ENCODE assay signal across 10 cellular contexts in genomic region chr2:188984126-188984525, GRCh38. TPM values are rescaled to one million over a fixed set of nuclear protein-coding genes. Genes with fewer than 3 reads are reported as not detected.
DNase-seq lines count a peak whose midpoint lies in the region; FAIRE-seq and TF ChIP-seq lines count a peak whose summit lies in the region.
"Had no signal": no experiment of that assay in that cellular context is flagged by ENCODE, and none has a peak within 500 bp of the region (broad histone marks: within the 10 kb centered on the region; RNA-seq: fewer than 3 reads in every experiment).

No MANE protein-coding gene starts in this region.

- H3K4me1 ChIP-seq in KMS-11 (ENCODE audit: low read depth, poor library complexity, severe bottlenecking) (peaks cover 35% of the 10 kb centered on the region), muscle layer of colon (ENCODE audit: insufficient read depth, low read length) (peaks cover 28% of the 10 kb centered on the region)
- H3K4me1 ChIP-seq: right lobe of liver had no signal

- no peaks in the 10 kb centered on the region for H4K20me1 ChIP-seq in KMS-11 (ENCODE audit: insufficient read depth)

- H3K9ac ChIP-seq in KMS-11 (no peak overlapping the region), muscle layer of colon (ENCODE audit: low read length) (peak overlapping the region; percentile 3)

- no peak overlapping the region for H3K4me2 ChIP-seq in KMS-11

- H3K79me2 ChIP-seq in KMS-11 (ENCODE audit: insufficient read depth, low read depth) = no peaks in the 10 kb centered on the region

- H3K27ac ChIP-seq in KMS-11 (no peak overlapping the region), muscle layer of colon (ENCODE audit: low read depth, low read length) (peak overlapping the region; percentile 45)
- H3K27ac ChIP-seq: right lobe of liver had no signal

- no peaks in the 10 kb centered on the region for H3K9me3 ChIP-seq in muscle layer of colon (ENCODE audit: low read length)
- H3K9me3 ChIP-seq: right lobe of liver had no signal

- TF ChIP-seq CTCF in KMS-11 (conservative IDR thresholded peaks at IDR 0.05; ENCODE audit: low read depth, low read length) = peak; percentile 37

- peak; percentile 24 for FAIRE-seq in colon (lab: Jason Lieb, UNC)

- in situ Hi-C loops in ACHN (cut with HindIII; ENCODE audit: low pct_ligation_motif_present, low pct_unique_long_range_greater_than_20kb, low sequenced_read_pairs) = no loop called here

- DNase-seq in ACHN (peak; percentile 39), NCI-H82 treated with DMSO at 0.1 percent for 48 hours (lab: John Stamatoyannopoulos, UW; ENCODE audit: unreplicated experiment) (no peak), NAMALWA (ENCODE audit: low spot score) (no peak), mesenteric fat pad (ENCODE audit: low spot score) (no peak), NCI-H2081 treated with DMSO at 0.1 percent for 48 hours (lab: John Stamatoyannopoulos, UW) (no peak)
- DNase-seq: activated naive CD4-positive, alpha-beta T cell treated with Interleukin-2 at 50 U/mL for 16 hours; right lobe of liver had no signal

- no peaks in the 10 kb centered on the region for H3K36me3 ChIP-seq in KMS-11 (ENCODE audit: insufficient read depth)
- H3K36me3 ChIP-seq in muscle layer of colon (ENCODE audit: insufficient read depth, low read length) = peaks cover 30% of the 10 kb centered on the region
- H3K36me3 ChIP-seq: right lobe of liver had no signal

- no peak overlapping the region for H3K4me3 ChIP-seq in KMS-11 (IDR thresholded peaks at IDR 0.05; ENCODE audit: insufficient read depth, low read depth, low read length)
- H3K4me3 ChIP-seq in muscle layer of colon (ENCODE audit: low read depth in 1 of 2, low read length in 2 of 2) = no peak overlapping the region
- H3K4me3 ChIP-seq: right lobe of liver had no signal

- H2AFZ ChIP-seq in KMS-11 (ENCODE audit: low read depth) = no peak overlapping the region

- H3K27me3 ChIP-seq in KMS-11 (ENCODE audit: insufficient read depth, low read depth) = no peaks in the 10 kb centered on the region
- H3K27me3 ChIP-seq in muscle layer of colon (ENCODE audit: control insufficient read depth in 1 of 2, insufficient read depth in 2 of 2, low read length in 2 of 2) = no peaks in the 10 kb centered on the region
- H3K27me3 ChIP-seq: right lobe of liver had no signal

RNA-seq across cellular contexts. Expression of gene COL3A1, which starts 10.0 kb away (rescaled TPM):
- 351 TPM for total RNA-seq in mesenteric fat pad
